17 cellular contexts compared by ENCODE assay signal in genomic region chr5:123397538-123397937, GRCh38. TPM values are rescaled to one million over a fixed set of nuclear protein-coding genes. Genes with fewer than 3 reads are reported as not detected.
DNase-seq lines count a peak whose midpoint lies in the region; ATAC-seq, FAIRE-seq and TF ChIP-seq lines count a peak whose summit lies in the region.
"Had no signal": no experiment of that assay in that cellular context is flagged by ENCODE, and none has a peak within 500 bp of the region (broad histone marks: within the 10 kb centered on the region; RNA-seq: fewer than 3 reads in every experiment).

No MANE protein-coding gene starts in this region.

- no peaks in the 10 kb centered on the region for H3K9me3 ChIP-seq in CD4-positive, CD25-positive, alpha-beta regulatory T cell (ENCODE audit: control insufficient read depth in 2 of 2, low read length in 2 of 2)
- no peaks in the 10 kb centered on the region for H3K9me3 ChIP-seq in spleen
- H3K9me3 ChIP-seq: BLaER1 had no signal

- no peaks in the 10 kb centered on the region for H3K4me1 ChIP-seq in CD4-positive, CD25-positive, alpha-beta regulatory T cell (ENCODE audit: control insufficient read depth, insufficient read depth, low read length, poor library complexity, severe bottlenecking)
- H3K4me1 ChIP-seq in spleen, result peaks cover 0 to 25% (median 0%) of the 10 kb centered on the region in 6 donors

- H3K27ac ChIP-seq in CD4-positive, CD25-positive, alpha-beta regulatory T cell (ENCODE audit: insufficient read depth, low read length, poor library complexity, severe bottlenecking), result no peak overlapping the region
- H3K27ac ChIP-seq in spleen, result peak overlapping the region in 6 of 8 donors; percentile 45 to 64 (median 56)
- H3K27ac ChIP-seq: BLaER1 had no signal

- H3K27me3 Mint-ChIP-seq in CD4-positive, CD25-positive, alpha-beta regulatory T cell, result no peaks in the 10 kb centered on the region
- H3K27me3 Mint-ChIP-seq in activated B cell treated with CpG ODN at 0.5 μM for 24 hours, result no peaks in the 10 kb centered on the region
- no peaks in the 10 kb centered on the region for H3K27me3 Mint-ChIP-seq in activated CD4-positive, alpha-beta T cell treated with anti-CD3 and anti-CD28 coated beads, Interleukin-2, amount 10 ng/mL, durations not matched to agents 24 days and 14 days
- H3K27me3 Mint-ChIP-seq: CD4-positive, alpha-beta T cell had no signal

- H3K36me3 Mint-ChIP-seq in CD4-positive, CD25-positive, alpha-beta regulatory T cell, result peaks cover 54% of the 10 kb centered on the region
- peaks cover 69% of the 10 kb centered on the region for H3K36me3 Mint-ChIP-seq in activated B cell treated with CpG ODN at 0.5 μM for 24 hours (ENCODE audit: low read depth)
- peaks cover 42% of the 10 kb centered on the region for H3K36me3 Mint-ChIP-seq in activated CD4-positive, alpha-beta T cell treated with anti-CD3 and anti-CD28 coated beads, Interleukin-2, amount 10 ng/mL, durations not matched to agents 24 days and 14 days (ENCODE audit: low read depth)

- TF ChIP-seq POLR2A in spleen (IDR thresholded peaks at IDR 0.05), result no peak

- no peak for FAIRE-seq in HTR-8/SVneo (lab: Jason Lieb, UNC)
- FAIRE-seq: GM12892, HepG2 had no signal

- intact Hi-C loops in activated B cell treated with CpG ODN at 0.5 μM for 24 hours (cut with micrococcal nuclease) (no loop called here), spleen (cut with DNase I; ENCODE audit: low total_unique reads) (no loop called here)
- intact Hi-C loops in activated CD4-positive, alpha-beta T cell treated with anti-CD3 and anti-CD28 coated beads, Interleukin-2, amount 10 ng/mL, durations not matched to agents 24 days and 14 days (cut with micrococcal nuclease), result no loop called here

- peaks cover 81% of the 10 kb centered on the region for H3K36me3 ChIP-seq in CD4-positive, CD25-positive, alpha-beta regulatory T cell (ENCODE audit: control insufficient read depth, insufficient read depth, low read length)
- peaks cover 0 to 100% (median 45%) of the 10 kb centered on the region in 6 donors for H3K36me3 ChIP-seq in spleen

- H3K4me3 ChIP-seq in CD4-positive, CD25-positive, alpha-beta regulatory T cell (ENCODE audit: low read depth, low read length), result no peak overlapping the region
- no peak overlapping the region for H3K4me3 ChIP-seq in LNCaP clone FGC (ENCODE audit: low read depth, low read length)
- no peak overlapping the region for H3K4me3 ChIP-seq in spleen
- H3K4me3 ChIP-seq: BLaER1 had no signal

- WGBS in spleen, 5 donors, result 95 to 99% (median 98%) methylated on average over 3 of the region's 3 CpGs

- no peak for ATAC-seq in CD4-positive, CD25-positive, alpha-beta regulatory T cell (ENCODE audit: low read depth in 2 of 2)
- no peak for ATAC-seq in activated B cell treated with CpG ODN at 0.5 μM for 24 hours (ENCODE audit: low read depth)
- ATAC-seq: HepG2 had no signal

- POLR2A ChIA-PET in activated B cell treated with CpG ODN at 0.5 μM for 24 hours (lab: Charles Lee), result interaction anchor here (1.3 to 1.7 kb wide), 2 partner anchors 26 to 114 kb away, joined by 7 to 24 read pairs; partner anchors contain the start of genes CEP120 and CSNK1G3

- CTCF ChIA-PET in activated B cell treated with CpG ODN at 0.5 μM for 24 hours (lab: Charles Lee), result interaction anchor here (0.7 to 2.6 kb wide), 4 partner anchors 9 to 213 kb away, joined by 3 to 10 read pairs (median 6); partner anchors contain the start of gene CEP120

- no peak for DNase-seq in CD4-positive, CD25-positive, alpha-beta regulatory T cell
- peak; percentile 99 for DNase-seq in LNCaP clone FGC (ENCODE audit: low read depth)
- DNase-seq in activated B cell treated with CpG ODN at 0.5 μM for 24 hours, result no peak
- no peak for DNase-seq in spleen
- no peak for DNase-seq in activated CD4-positive, alpha-beta T cell treated with anti-CD3 and anti-CD28 coated beads, Interleukin-2, amount 10 ng/mL, durations not matched to agents 24 days and 14 days
- DNase-seq in activated CD8-positive, alpha-beta memory T cell treated with anti-CD3 and anti-CD28 coated beads for 24 hours, result no peak
- DNase-seq in HTR-8/SVneo (ENCODE audit: insufficient read length, low spot score), result no peak
- DNase-seq in activated effector memory CD4-positive, alpha-beta T cell treated with Interleukin-2 at 50 U/mL for 16 hours, result no peak
- DNase-seq: Calu3; CD4-positive, alpha-beta T cell; DMS79 treated with DMSO at 0.1 percent for 48 hours; GDM1; GOT3; H9 had no signal

- no peak overlapping the region for H3K4me3 Mint-ChIP-seq in CD4-positive, CD25-positive, alpha-beta regulatory T cell
- H3K4me3 Mint-ChIP-seq in activated B cell treated with CpG ODN at 0.5 μM for 24 hours, result no peak overlapping the region
- no peak overlapping the region for H3K4me3 Mint-ChIP-seq in activated CD4-positive, alpha-beta T cell treated with anti-CD3 and anti-CD28 coated beads, Interleukin-2, amount 10 ng/mL, durations not matched to agents 24 days and 14 days
- H3K4me3 Mint-ChIP-seq: CD4-positive, alpha-beta T cell; H9 had no signal

- peaks cover 0 to 12% (median 5%) of the 10 kb centered on the region in 4 donors for H3K4me1 Mint-ChIP-seq in CD4-positive, CD25-positive, alpha-beta regulatory T cell
- peaks cover 26% of the 10 kb centered on the region for H3K4me1 Mint-ChIP-seq in activated B cell treated with CpG ODN at 0.5 μM for 24 hours
- no peaks in the 10 kb centered on the region for H3K4me1 Mint-ChIP-seq in activated CD4-positive, alpha-beta T cell treated with anti-CD3 and anti-CD28 coated beads, Interleukin-2, amount 10 ng/mL, durations not matched to agents 24 days and 14 days

- TF ChIP-seq CTCF in LNCaP clone FGC (IDR thresholded peaks at IDR 0.05; ENCODE audit: control insufficient read depth, extremely low read depth, insufficient read depth) (no peak), activated B cell treated with CpG ODN at 0.5 μM for 24 hours (IDR thresholded peaks at IDR 0.05) (no peak), spleen (IDR thresholded peaks at IDR 0.05 in 8 of 11, conservative IDR thresholded peaks at IDR 0.05 in 3 of 11) (no peak)

- no peaks in the 10 kb centered on the region for H3K9me3 Mint-ChIP-seq in CD4-positive, CD25-positive, alpha-beta regulatory T cell
- no peaks in the 10 kb centered on the region for H3K9me3 Mint-ChIP-seq in activated B cell treated with CpG ODN at 0.5 μM for 24 hours
- no peaks in the 10 kb centered on the region for H3K9me3 Mint-ChIP-seq in activated CD4-positive, alpha-beta T cell treated with anti-CD3 and anti-CD28 coated beads, Interleukin-2, amount 10 ng/mL, durations not matched to agents 24 days and 14 days
- H3K9me3 Mint-ChIP-seq: CD4-positive, alpha-beta T cell; H9 had no signal

- no peaks in the 10 kb centered on the region for H3K27me3 ChIP-seq in CD4-positive, CD25-positive, alpha-beta regulatory T cell (ENCODE audit: control insufficient read depth, insufficient read depth, low read length)
- no peaks in the 10 kb centered on the region for H3K27me3 ChIP-seq in spleen (replicated peaks in 1 of 7)
- H3K27me3 ChIP-seq: BLaER1 had no signal

- H3K27ac Mint-ChIP-seq in CD4-positive, CD25-positive, alpha-beta regulatory T cell, result peak overlapping the region in 2 of 3 donors; percentile 16 to 77
- peak overlapping the region; percentile 89 for H3K27ac Mint-ChIP-seq in activated B cell treated with CpG ODN at 0.5 μM for 24 hours
- no peak overlapping the region for H3K27ac Mint-ChIP-seq in activated CD4-positive, alpha-beta T cell treated with anti-CD3 and anti-CD28 coated beads, Interleukin-2, amount 10 ng/mL, durations not matched to agents 24 days and 14 days
- H3K27ac Mint-ChIP-seq: CD4-positive, alpha-beta T cell; H9 had no signal

RNA-seq across cellular contexts. Expression of gene CEP120, which starts 25.7 kb away (rescaled TPM):
- 79.9 TPM for total RNA-seq in CD4-positive, CD25-positive, alpha-beta regulatory T cell
- 10 to 100 TPM; 24.7 to 33.0 (median 29.4) TPM for polyA plus RNA-seq in CD4-positive, CD25-positive, alpha-beta regulatory T cell
- total RNA-seq in activated B cell treated with CpG ODN at 0.5 μM for 24 hours (39.2 and 43.1 TPM in 2 replicates), spleen (10 to 100 TPM; 27.7 to 43.3 (median 33.5) TPM)
- 10 to 100 TPM in 2 of 3 donors, 1 to 10 TPM in 1; 9.2 to 11.2 (median 10.5) TPM for polyA plus RNA-seq in spleen
- total RNA-seq in activated CD4-positive, alpha-beta T cell treated with anti-CD3 and anti-CD28 coated beads, Interleukin-2, amount 10 ng/mL, durations not matched to agents 24 days and 14 days, result 28.6 and 31.6 TPM in 2 replicates
